ENCODE assay signal across 10 cellular contexts in the genomic region with DNA sequence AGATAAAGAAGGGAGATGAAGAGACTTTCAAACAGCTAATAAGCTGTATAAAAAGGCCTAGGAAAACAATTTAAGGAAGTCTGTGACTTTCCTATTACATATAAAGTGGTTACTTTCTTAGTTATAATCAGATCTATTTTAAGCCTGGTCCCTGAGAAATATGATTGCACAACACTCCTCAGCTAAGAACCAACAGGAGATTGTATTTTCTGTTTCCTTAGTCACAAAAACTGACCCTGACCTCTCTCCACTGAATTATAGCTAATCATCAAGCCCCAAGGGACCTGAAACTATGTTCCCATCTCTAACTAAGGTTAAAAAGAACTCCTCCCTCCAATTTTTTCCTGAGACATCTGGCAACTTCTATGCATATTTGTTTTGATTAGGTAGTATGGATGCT.
DNase-seq lines count a peak whose midpoint lies in the region; ATAC-seq, FAIRE-seq and TF ChIP-seq lines count a peak whose summit lies in the region.
"Had no signal": no experiment of that assay in that cellular context is flagged by ENCODE, and none has a peak within 500 bp of the region (broad histone marks: within the 10 kb centered on the region; RNA-seq: fewer than 3 reads in every experiment).

No MANE protein-coding gene starts in this region.

- H3K79me1 ChIP-seq in mesenchymal stem cell (replicated peaks; ENCODE audit: low read length, poor library complexity, severe bottlenecking): peaks cover 7% of the 10 kb centered on the region

- H2BK120ac ChIP-seq in mesenchymal stem cell (ENCODE audit: low read depth, low read length): no peak overlapping the region

- DNase-seq in Kasumi-1 (lab: John Stamatoyannopoulos, UW): peak; percentile 25 to 34
- peak; percentile 98 for DNase-seq in choroid plexus epithelial cell (ENCODE audit: low read depth)
- DNase-seq in mesenchymal stem cell: peak; percentile 85
- DNase-seq in COLO668 (lab: John Stamatoyannopoulos, UW; ENCODE audit: unreplicated experiment): no peak
- DNase-seq in urothelium cell line (ENCODE audit: low spot score): no peak
- DNase-seq: effector memory CD8-positive, alpha-beta T cell had no signal

- no peak overlapping the region for H2BK15ac ChIP-seq in mesenchymal stem cell (ENCODE audit: low read depth, poor library complexity, severe bottlenecking)

- H2AFZ ChIP-seq in ACC112 (ENCODE audit: low read length, unreplicated experiment) (no peak overlapping the region), mesenchymal stem cell (ENCODE audit: low read depth, low read length) (no peak overlapping the region)

- H2AK5ac ChIP-seq in mesenchymal stem cell (ENCODE audit: low read length, severe bottlenecking): no peak overlapping the region

- FAIRE-seq in urothelium cell line (lab: Jason Lieb, UNC): no peak

- no peak overlapping the region for H2BK5ac ChIP-seq in mesenchymal stem cell (ENCODE audit: low read depth, low read length, poor library complexity, severe bottlenecking)

- H3K23ac ChIP-seq in mesenchymal stem cell (ENCODE audit: low read length in 2 of 2): no peak overlapping the region

- no peak for TF ChIP-seq CTCF in choroid plexus epithelial cell (conservative IDR thresholded peaks at IDR 0.05; ENCODE audit: low read depth, low read length)

- peak overlapping the region; percentile 98 for H3K27ac ChIP-seq in ACC112 (ENCODE audit: low read depth, low read length)
- H3K27ac ChIP-seq in mesenchymal stem cell (ENCODE audit: low read length, poor library complexity, severe bottlenecking): no peak overlapping the region

- H3K9ac ChIP-seq in mesenchymal stem cell (ENCODE audit: low read length): peak overlapping the region; percentile 91

- H3K36me3 ChIP-seq in ACC112 (ENCODE audit: insufficient read depth, low read length): peaks cover 24% of the 10 kb centered on the region
- peaks cover 11 to 63% of the 10 kb centered on the region in 2 experiments for H3K36me3 ChIP-seq in mesenchymal stem cell (ENCODE audit: control insufficient read depth in 1 of 2, insufficient read depth in 2 of 2, low read depth in 1 of 2, low read length in 2 of 2)

- no peak overlapping the region for H3K14ac ChIP-seq in mesenchymal stem cell (ENCODE audit: low read length in 2 of 2)

- H3K79me2 ChIP-seq in ACC112 (ENCODE audit: control insufficient read depth, insufficient read depth, low read length, unreplicated experiment): peaks cover 17% of the 10 kb centered on the region

- H4K91ac ChIP-seq in mesenchymal stem cell (ENCODE audit: low read length): no peak overlapping the region

- no peak overlapping the region for H4K8ac ChIP-seq in mesenchymal stem cell (ENCODE audit: low read length)

- H3K4me3 ChIP-seq in ACC112 (ENCODE audit: low read depth, low read length) (peak overlapping the region; percentile 27; the same call in 1 of the 2 replicates), choroid plexus epithelial cell (ENCODE audit: low read depth, low read length) (no peak overlapping the region), mesenchymal stem cell (ENCODE audit: insufficient read depth in 1 of 2, low read depth in 1 of 2, low read length in 2 of 2) (peak overlapping the region in 1 of 2 experiments; percentile 51)
- H3K4me3 ChIP-seq: skin epidermis had no signal

- no peak overlapping the region for H2BK12ac ChIP-seq in mesenchymal stem cell (ENCODE audit: low read length in 2 of 2)

- H3K4ac ChIP-seq in mesenchymal stem cell (ENCODE audit: low read depth in 1 of 2, low read length in 2 of 2): no peak overlapping the region

- H3K9me3 ChIP-seq in mesenchymal stem cell (ENCODE audit: control insufficient read depth, low read length): no peaks in the 10 kb centered on the region

- no peak overlapping the region for H3K4me2 ChIP-seq in mesenchymal stem cell (ENCODE audit: low read length, poor library complexity, severe bottlenecking)

- ATAC-seq in HG02798 (IDR thresholded peaks at IDR 0.05; ENCODE audit: poor library complexity, unreplicated experiment) (no peak), GM21390 (IDR thresholded peaks at IDR 0.05; ENCODE audit: unreplicated experiment) (no peak)
- ATAC-seq: effector memory CD8-positive, alpha-beta T cell had no signal

- H3K27me3 ChIP-seq in ACC112 (ENCODE audit: insufficient read depth, low read length): no peaks in the 10 kb centered on the region
- H3K27me3 ChIP-seq in mesenchymal stem cell (ENCODE audit: control insufficient read depth in 1 of 2, insufficient read depth in 1 of 2, low read length in 2 of 2): no peaks in the 10 kb centered on the region

- no peak overlapping the region for H3K18ac ChIP-seq in mesenchymal stem cell (ENCODE audit: low read depth in 1 of 2, low read length in 2 of 2)

- peaks cover 30% of the 10 kb centered on the region for H3K4me1 ChIP-seq in ACC112 (ENCODE audit: control insufficient read depth, insufficient read depth, low read length, unreplicated experiment)
- H3K4me1 ChIP-seq in mesenchymal stem cell (ENCODE audit: control insufficient read depth, insufficient read depth, low read depth, low read length): no peaks in the 10 kb centered on the region

Comparison
In these comparisons a context has a peak if more than half of its experiments do, and no peak if none do; other contexts are left out.
1. DNase-seq: peak in Kasumi-1 (2 of 2), choroid plexus epithelial cell (single experiment) and mesenchymal stem cell (single experiment); none in COLO668 (single experiment) and urothelium cell line (single experiment).